8 cellular contexts compared by ENCODE assay signal in the genomic region with DNA sequence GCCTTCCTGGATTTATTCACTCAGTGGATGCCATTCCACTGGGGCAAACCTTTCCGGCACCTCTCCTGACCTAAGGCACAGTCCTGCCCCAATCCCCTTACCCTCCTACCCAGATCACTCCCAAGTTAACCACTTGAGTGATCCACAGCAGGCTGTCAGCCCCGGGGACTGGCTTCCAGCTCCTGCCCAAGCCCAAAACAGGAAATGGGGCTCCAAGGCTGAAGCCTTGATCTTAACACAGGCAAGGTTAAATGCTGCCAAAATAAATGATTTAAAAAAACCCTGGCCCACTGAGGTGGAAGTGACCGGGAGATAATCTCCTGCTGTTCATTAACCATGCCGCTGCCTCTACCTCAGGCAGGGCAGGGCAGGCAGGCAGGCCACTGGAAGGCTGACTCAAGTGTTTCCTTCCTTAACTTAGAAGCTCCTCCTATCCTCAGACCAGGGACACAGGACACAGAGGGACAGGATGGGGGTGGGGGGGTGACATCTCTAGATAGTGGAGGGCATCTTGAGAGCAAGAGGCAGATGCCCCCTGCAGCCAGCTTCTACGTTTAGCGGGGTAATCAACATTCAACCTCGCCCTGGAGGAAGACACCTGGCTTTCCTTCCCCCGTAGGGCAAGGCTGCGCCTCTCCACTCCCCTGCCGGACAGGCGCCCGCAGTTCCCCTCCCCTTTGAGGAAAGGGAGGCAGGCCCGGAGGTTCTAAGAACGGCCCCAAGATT. TPM values are rescaled to one million over a fixed set of nuclear protein-coding genes. Genes with fewer than 3 reads are reported as not detected.
DNase-seq lines count a peak whose midpoint lies in the region; ATAC-seq and TF ChIP-seq lines count a peak whose summit lies in the region.

No MANE protein-coding gene starts in this region.

- H3K23ac ChIP-seq in mesenchymal stem cell (ENCODE audit: low read length in 2 of 2) = no peak overlapping the region

- H2BK15ac ChIP-seq in mesenchymal stem cell (ENCODE audit: low read depth, poor library complexity, severe bottlenecking) = no peak overlapping the region

- H3K4ac ChIP-seq in mesenchymal stem cell (ENCODE audit: low read depth in 1 of 2, low read length in 2 of 2) = peak overlapping the region in 1 of 2 experiments; percentile 17

- no peak overlapping the region for H2AFZ ChIP-seq in mesenchymal stem cell (ENCODE audit: low read depth, low read length)

- CTCF ChIA-PET in activated CD4-positive, alpha-beta T cell treated with anti-CD3 and anti-CD28 coated beads for 36 hours (lab: Charles Lee) = interaction anchor here (0.6 to 4.2 kb wide), 7 partner anchors 12 to 1827 kb away, joined by 3 to 18 read pairs (median 3); no protein-coding TSS in a partner anchor

- peaks cover 25% of the 10 kb centered on the region for H3K4me1 Mint-ChIP-seq in activated CD4-positive, alpha-beta T cell treated with anti-CD3 and anti-CD28 coated beads for 36 hours
- H3K4me1 Mint-ChIP-seq in type B pancreatic cell (ENCODE audit: unreplicated experiment) = peaks cover 26% of the 10 kb centered on the region

- peaks cover 0 to 9% of the 10 kb centered on the region in 2 experiments for H3K36me3 ChIP-seq in mesenchymal stem cell (ENCODE audit: control insufficient read depth in 1 of 2, insufficient read depth in 2 of 2, low read depth in 1 of 2, low read length in 2 of 2)

- peak overlapping the region in 1 of 2 experiments; percentile 88 for H3K14ac ChIP-seq in mesenchymal stem cell (ENCODE audit: low read length in 2 of 2)

- peak overlapping the region in 1 of 2 experiments; percentile 12 for H2BK12ac ChIP-seq in mesenchymal stem cell (ENCODE audit: low read length in 2 of 2)

- POLR2A ChIA-PET in activated CD4-positive, alpha-beta T cell treated with anti-CD3 and anti-CD28 coated beads for 36 hours (lab: Charles Lee) = no interaction called here

- no peak overlapping the region for H2BK120ac ChIP-seq in mesenchymal stem cell (ENCODE audit: low read depth, low read length)

- peak overlapping the region; percentile 84 for H3K4me2 ChIP-seq in mesenchymal stem cell (ENCODE audit: low read length, poor library complexity, severe bottlenecking)

- H3K36me3 Mint-ChIP-seq in activated CD4-positive, alpha-beta T cell treated with anti-CD3 and anti-CD28 coated beads for 36 hours (ENCODE audit: low read depth) = no peaks in the 10 kb centered on the region
- H3K36me3 Mint-ChIP-seq in type B pancreatic cell = no peaks in the 10 kb centered on the region

- no peaks in the 10 kb centered on the region for H3K9me3 ChIP-seq in mesenchymal stem cell (ENCODE audit: control insufficient read depth, low read length)

- H3K4me1 ChIP-seq in mesenchymal stem cell (ENCODE audit: control insufficient read depth, insufficient read depth, low read depth, low read length) = peaks cover 28% of the 10 kb centered on the region

- H3K27ac ChIP-seq in dorsolateral prefrontal cortex (peak overlapping the region in 44 of 59 donors; percentile 7 to 95 (median 78)), mesenchymal stem cell (ENCODE audit: low read length, poor library complexity, severe bottlenecking) (peak overlapping the region; percentile 90)

- peak overlapping the region in 1 of 2 experiments; percentile 97 for H3K18ac ChIP-seq in mesenchymal stem cell (ENCODE audit: low read depth in 1 of 2, low read length in 2 of 2)

- peak overlapping the region; percentile 40 for H3K27ac Mint-ChIP-seq in activated CD4-positive, alpha-beta T cell treated with anti-CD3 and anti-CD28 coated beads for 36 hours
- peak overlapping the region; percentile 93 for H3K27ac Mint-ChIP-seq in type B pancreatic cell

- TF ChIP-seq CTCF in dorsolateral prefrontal cortex (IDR thresholded peaks at IDR 0.05 in 54 of 56, conservative IDR thresholded peaks at IDR 0.05 in 2 of 56; ENCODE audit: low read depth in 1 of 56, partially characterized antibody in 56 of 56) (no peak), type B pancreatic cell (conservative IDR thresholded peaks at IDR 0.05) (no peak)

- H3K9ac ChIP-seq in mesenchymal stem cell (ENCODE audit: low read length) = peak overlapping the region; percentile 94

- no peak overlapping the region for H4K8ac ChIP-seq in mesenchymal stem cell (ENCODE audit: low read length)

- ATAC-seq in activated CD4-positive, alpha-beta T cell treated with anti-CD3 and anti-CD28 coated beads for 36 hours = peak; percentile 7
- ATAC-seq in SK-N-SH treated with all-trans-retinoic acid at 6 μM for 48 hours = peak; percentile 29

- H3K4me3 Mint-ChIP-seq in activated CD4-positive, alpha-beta T cell treated with anti-CD3 and anti-CD28 coated beads for 36 hours = peak overlapping the region; percentile 79
- peak overlapping the region; percentile 93 for H3K4me3 Mint-ChIP-seq in type B pancreatic cell

- peak; percentile 32 for DNase-seq in activated CD4-positive, alpha-beta T cell treated with anti-CD3 and anti-CD28 coated beads for 36 hours
- DNase-seq in activated CD4-positive, alpha-beta T cell treated with anti-CD3 and anti-CD28 coated beads for 1 hour = no peak
- DNase-seq in dorsolateral prefrontal cortex = peak in 1 of 10 donors; percentile 25
- DNase-seq in mesenchymal stem cell = peak; percentile 70
- no peak for DNase-seq in type B pancreatic cell (ENCODE audit: extremely low spot score, unreplicated experiment)
- no peak for DNase-seq in NCI-H1436 (lab: John Stamatoyannopoulos, UW)
- no peak for DNase-seq in activated gamma-delta T cell (lab: John Stamatoyannopoulos, UW)

- intact Hi-C loops in activated CD4-positive, alpha-beta T cell treated with anti-CD3 and anti-CD28 coated beads for 36 hours (cut with DNase I, micrococcal nuclease) = loop anchor here (2.0 to 5.0 kb wide), 5 partner anchors 65 to 284 kb away; a partner anchor contains a TSS
- intact Hi-C loops in dorsolateral prefrontal cortex (cut with DNase I) = loop anchor here (1.0 to 5.0 kb wide), 2 partner anchors 39 to 40 kb away; a partner anchor contains a TSS

- no peak overlapping the region for H4K91ac ChIP-seq in mesenchymal stem cell (ENCODE audit: low read length)

- H3K27me3 Mint-ChIP-seq in activated CD4-positive, alpha-beta T cell treated with anti-CD3 and anti-CD28 coated beads for 36 hours = peaks cover 2% of the 10 kb centered on the region
- no peaks in the 10 kb centered on the region for H3K27me3 Mint-ChIP-seq in type B pancreatic cell

- H3K79me1 ChIP-seq in mesenchymal stem cell (replicated peaks; ENCODE audit: low read length, poor library complexity, severe bottlenecking) = peaks cover 5% of the 10 kb centered on the region

- H3K27me3 ChIP-seq in dorsolateral prefrontal cortex (no peaks in the 10 kb centered on the region), mesenchymal stem cell (ENCODE audit: control insufficient read depth in 1 of 2, insufficient read depth in 1 of 2, low read length in 2 of 2) (no peaks in the 10 kb centered on the region)

- no peak overlapping the region for H2BK5ac ChIP-seq in mesenchymal stem cell (ENCODE audit: low read depth, low read length, poor library complexity, severe bottlenecking)

- 3% methylated on average over 14 of the region's 14 CpGs for WGBS in mesenchymal stem cell

- H3K4me3 ChIP-seq in dorsolateral prefrontal cortex (peak overlapping the region; percentile 71 to 96 (median 87)), mesenchymal stem cell (ENCODE audit: insufficient read depth in 1 of 2, low read depth in 1 of 2, low read length in 2 of 2) (peak overlapping the region; percentile 93 to 95)

- no peaks in the 10 kb centered on the region for H3K9me3 Mint-ChIP-seq in activated CD4-positive, alpha-beta T cell treated with anti-CD3 and anti-CD28 coated beads for 36 hours (ENCODE audit: low read depth)
- H3K9me3 Mint-ChIP-seq in type B pancreatic cell = no peaks in the 10 kb centered on the region

- no peak overlapping the region for H2AK5ac ChIP-seq in mesenchymal stem cell (ENCODE audit: low read length, severe bottlenecking)

TF ChIP-seq in SK-N-SH treated with all-trans-retinoic acid at 6 μM for 48 hours, 23 proteins besides CTCF, POLR2A, EP300 and RAD21 (continues in another document):
- TF ChIP-seq RARB (CRISPR knock-in tag; IDR thresholded peaks at IDR 0.05) (no peak), ARNTL (CRISPR knock-in tag; IDR thresholded peaks at IDR 0.05; ENCODE audit: borderline replicate concordance, low read depth) (no peak), BACH2 (CRISPR knock-in tag; IDR thresholded peaks at IDR 0.05; ENCODE audit: borderline replicate concordance) (no peak), ZNF70 (CRISPR knock-in tag; IDR thresholded peaks at IDR 0.05) (no peak), GLIS3 (CRISPR knock-in tag; IDR thresholded peaks at IDR 0.05) (no peak), ZC3H10 (CRISPR knock-in tag; IDR thresholded peaks at IDR 0.05) (no peak), ZNF565 (CRISPR knock-in tag; conservative IDR thresholded peaks at IDR 0.05; ENCODE audit: low read depth) (no peak), TOX (CRISPR knock-in tag; IDR thresholded peaks at IDR 0.05; ENCODE audit: borderline replicate concordance) (no peak), OSR1 (CRISPR knock-in tag; IDR thresholded peaks at IDR 0.05) (no peak)
- TF ChIP-seq, protein P1, sequence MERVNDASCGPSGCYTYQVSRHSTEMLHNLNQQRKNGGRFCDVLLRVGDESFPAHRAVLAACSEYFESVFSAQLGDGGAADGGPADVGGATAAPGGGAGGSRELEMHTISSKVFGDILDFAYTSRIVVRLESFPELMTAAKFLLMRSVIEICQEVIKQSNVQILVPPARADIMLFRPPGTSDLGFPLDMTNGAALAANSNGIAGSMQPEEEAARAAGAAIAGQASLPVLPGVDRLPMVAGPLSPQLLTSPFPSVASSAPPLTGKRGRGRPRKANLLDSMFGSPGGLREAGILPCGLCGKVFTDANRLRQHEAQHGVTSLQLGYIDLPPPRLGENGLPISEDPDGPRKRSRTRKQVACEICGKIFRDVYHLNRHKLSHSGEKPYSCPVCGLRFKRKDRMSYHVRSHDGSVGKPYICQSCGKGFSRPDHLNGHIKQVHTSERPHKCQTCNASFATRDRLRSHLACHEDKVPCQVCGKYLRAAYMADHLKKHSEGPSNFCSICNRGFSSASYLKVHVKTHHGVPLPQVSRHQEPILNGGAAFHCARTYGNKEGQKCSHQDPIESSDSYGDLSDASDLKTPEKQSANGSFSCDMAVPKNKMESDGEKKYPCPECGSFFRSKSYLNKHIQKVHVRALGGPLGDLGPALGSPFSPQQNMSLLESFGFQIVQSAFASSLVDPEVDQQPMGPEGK (CRISPR knock-in tag; IDR thresholded peaks at IDR 0.05; ENCODE audit: borderline replicate concordance) = no peak

RNA-seq across cellular contexts. Expression of a gene that starts 1.3 kb away (rescaled TPM):
- total RNA-seq in activated CD4-positive, alpha-beta T cell treated with anti-CD3 and anti-CD28 coated beads for 36 hours = 10 to 100 TPM; 16.4 to 16.5 TPM
- total RNA-seq in dorsolateral prefrontal cortex (10 to 100 TPM; 28.8 to 98.3 (median 66.8) TPM), type B pancreatic cell (ENCODE audit: low replicate concordance) (18.7 and 22.6 TPM in 2 replicates)
- polyA plus RNA-seq in mesenchymal stem cell (2013, experiment 1 of 2) = 19.7 TPM
- 18.7 TPM for polyA plus RNA-seq in mesenchymal stem cell (2013, experiment 2 of 2)

RNA-seq across cellular contexts. Expression of a gene that starts 40.0 kb away (rescaled TPM):
- 1 to 10 TPM; 4.5 to 6.2 TPM for total RNA-seq in activated CD4-positive, alpha-beta T cell treated with anti-CD3 and anti-CD28 coated beads for 36 hours
- total RNA-seq in dorsolateral prefrontal cortex (100 to 1,000 TPM in 119 of 120 experiments, 10 to 100 TPM in 1; 82.7 to 370 (median 148) TPM), type B pancreatic cell (ENCODE audit: low replicate concordance) (15.0 and 27.3 TPM in 2 replicates)
- 9.9 TPM for polyA plus RNA-seq in mesenchymal stem cell (2013, experiment 1 of 2)
- polyA plus RNA-seq in mesenchymal stem cell (2013, experiment 2 of 2) = 9.8 TPM

Comparison
In these comparisons a context has a peak if more than half of its experiments do, and no peak if none do; other contexts are left out.
1. DNase-seq: peak in activated CD4-positive, alpha-beta T cell treated with anti-CD3 and anti-CD28 coated beads for 36 hours (single experiment) and mesenchymal stem cell (single experiment); none in activated CD4-positive, alpha-beta T cell treated with anti-CD3 and anti-CD28 coated beads for 1 hour (single experiment), type B pancreatic cell (single experiment), NCI-H1436 (single experiment) and activated gamma-delta T cell (single experiment).